In the genomic region with DNA sequence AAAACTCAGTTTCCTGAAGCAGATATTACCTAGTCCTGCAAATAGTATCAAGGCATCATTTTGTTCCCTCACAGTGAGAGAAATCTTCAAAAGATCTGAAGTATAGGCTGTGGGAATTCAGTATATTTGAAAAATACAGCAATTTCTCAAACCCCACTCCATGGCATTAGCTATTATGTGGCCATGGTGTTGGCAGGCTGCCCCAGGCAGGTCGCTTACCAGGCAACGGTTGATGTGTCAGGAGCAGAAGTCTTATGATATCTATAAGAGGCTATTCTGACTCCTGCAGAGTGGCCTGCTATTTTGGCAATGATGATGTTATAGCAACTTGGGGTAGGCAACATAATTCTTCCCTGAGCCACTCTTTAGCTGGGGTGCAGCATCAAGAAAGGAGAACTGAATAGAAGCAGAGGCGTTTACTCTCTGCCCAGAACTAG, we compare ENCODE assay signal across 8 cellular contexts.
A peak's percentile ranks its signal among the peaks of the same experiment; 100 is the strongest.
DNase-seq lines count a peak whose midpoint lies in the region; ATAC-seq and FAIRE-seq lines count a peak whose summit lies in the region.

No MANE protein-coding gene starts in this region.

- no peak overlapping the region for H3K18ac ChIP-seq in mesenchymal stem cell (ENCODE audit: low read depth in 1 of 2, low read length in 2 of 2)

- H3K27me3 Mint-ChIP-seq in activated CD4-positive, alpha-beta T cell treated with anti-CD3 and anti-CD28 coated beads, Interleukin-2, amount 10 ng/mL, durations not matched to agents 7 days and 5 days = no peaks in the 10 kb centered on the region

- H3K36me3 ChIP-seq in mesenchymal stem cell (ENCODE audit: control insufficient read depth in 1 of 2, insufficient read depth in 2 of 2, low read depth in 1 of 2, low read length in 2 of 2) = no peaks in the 10 kb centered on the region

- ATAC-seq in GM19372 (IDR thresholded peaks at IDR 0.05; ENCODE audit: low read depth, unreplicated experiment) = peak; percentile 39
- peak; percentile 50 for ATAC-seq in HG03135 (IDR thresholded peaks at IDR 0.05; ENCODE audit: unreplicated experiment)

- no peak for FAIRE-seq in GM19239 (lab: Jason Lieb, UNC)

- no peak overlapping the region for H3K4me2 ChIP-seq in mesenchymal stem cell (ENCODE audit: low read length, poor library complexity, severe bottlenecking)

- H2BK5ac ChIP-seq in mesenchymal stem cell (ENCODE audit: low read depth, low read length, poor library complexity, severe bottlenecking) = no peak overlapping the region

- H2BK12ac ChIP-seq in mesenchymal stem cell (ENCODE audit: low read length in 2 of 2) = no peak overlapping the region

- no peaks in the 10 kb centered on the region for H3K9me3 Mint-ChIP-seq in activated CD4-positive, alpha-beta T cell treated with anti-CD3 and anti-CD28 coated beads, Interleukin-2, amount 10 ng/mL, durations not matched to agents 7 days and 5 days

- no peak overlapping the region for H2AK5ac ChIP-seq in mesenchymal stem cell (ENCODE audit: low read length, severe bottlenecking)

- no peak overlapping the region for H3K27ac ChIP-seq in mesenchymal stem cell (ENCODE audit: low read length, poor library complexity, severe bottlenecking)

- POLR2A ChIA-PET in activated CD4-positive, alpha-beta T cell treated with anti-CD3 and anti-CD28 coated beads, Interleukin-2, amount 10 ng/mL, durations not matched to agents 7 days and 5 days (lab: Charles Lee) = no interaction called here

- no peak overlapping the region for H3K4me3 Mint-ChIP-seq in activated CD4-positive, alpha-beta T cell treated with anti-CD3 and anti-CD28 coated beads, Interleukin-2, amount 10 ng/mL, durations not matched to agents 7 days and 5 days

- no peaks in the 10 kb centered on the region for H3K36me3 Mint-ChIP-seq in activated CD4-positive, alpha-beta T cell treated with anti-CD3 and anti-CD28 coated beads, Interleukin-2, amount 10 ng/mL, durations not matched to agents 7 days and 5 days (ENCODE audit: low read depth)

- H3K4me1 Mint-ChIP-seq in activated CD4-positive, alpha-beta T cell treated with anti-CD3 and anti-CD28 coated beads, Interleukin-2, amount 10 ng/mL, durations not matched to agents 7 days and 5 days = no peaks in the 10 kb centered on the region

- no peak overlapping the region for H4K8ac ChIP-seq in mesenchymal stem cell (ENCODE audit: low read length)

- WGBS in mesenchymal stem cell = 91% methylated on average over 3 of the region's 3 CpGs

- no peak overlapping the region for H2BK15ac ChIP-seq in mesenchymal stem cell (ENCODE audit: low read depth, poor library complexity, severe bottlenecking)

- no peak overlapping the region for H3K23ac ChIP-seq in mesenchymal stem cell (ENCODE audit: low read length in 2 of 2)

- CTCF ChIA-PET in activated CD4-positive, alpha-beta T cell treated with anti-CD3 and anti-CD28 coated beads, Interleukin-2, amount 10 ng/mL, durations not matched to agents 7 days and 5 days (lab: Charles Lee) = no interaction called here

- H4K91ac ChIP-seq in mesenchymal stem cell (ENCODE audit: low read length) = no peak overlapping the region

- no peak overlapping the region for H3K14ac ChIP-seq in mesenchymal stem cell (ENCODE audit: low read length in 2 of 2)

- H3K27me3 ChIP-seq in mesenchymal stem cell (ENCODE audit: control insufficient read depth in 1 of 2, insufficient read depth in 1 of 2, low read length in 2 of 2) = no peaks in the 10 kb centered on the region

- H3K4ac ChIP-seq in mesenchymal stem cell (ENCODE audit: low read depth in 1 of 2, low read length in 2 of 2) = no peak overlapping the region

- no peaks in the 10 kb centered on the region for H3K9me3 ChIP-seq in mesenchymal stem cell (ENCODE audit: control insufficient read depth, low read length)

- no peak overlapping the region for H2AFZ ChIP-seq in mesenchymal stem cell (ENCODE audit: low read depth, low read length)

- peak; percentile 79 for DNase-seq in amniotic epithelial cell (ENCODE audit: low read depth)
- DNase-seq in mesenchymal stem cell = peak; percentile 52
- DNase-seq in NCI-H2107 treated with DMSO at 0.1 percent for 48 hours (lab: John Stamatoyannopoulos, UW; ENCODE audit: unreplicated experiment) = no peak
- DNase-seq in activated CD4-positive, alpha-beta T cell treated with anti-CD3 and anti-CD28 coated beads, Interleukin-2, amount 10 ng/mL, durations not matched to agents 7 days and 5 days = no peak
- DNase-seq in GM19239 (ENCODE audit: insufficient read length, low spot score) = no peak
- no peak for DNase-seq in COLO829 (ENCODE audit: low spot score)

- peaks cover 2% of the 10 kb centered on the region for H3K4me1 ChIP-seq in mesenchymal stem cell (ENCODE audit: control insufficient read depth, insufficient read depth, low read depth, low read length)

- H3K9ac ChIP-seq in mesenchymal stem cell (ENCODE audit: low read length) = peak overlapping the region; percentile 73

- H3K4me3 ChIP-seq in mesenchymal stem cell (ENCODE audit: insufficient read depth in 1 of 2, low read depth in 1 of 2, low read length in 2 of 2) = no peak overlapping the region

- H3K79me1 ChIP-seq in mesenchymal stem cell (replicated peaks; ENCODE audit: low read length, poor library complexity, severe bottlenecking) = no peaks in the 10 kb centered on the region

- H2BK120ac ChIP-seq in mesenchymal stem cell (ENCODE audit: low read depth, low read length) = no peak overlapping the region

- no peak overlapping the region for H3K27ac Mint-ChIP-seq in activated CD4-positive, alpha-beta T cell treated with anti-CD3 and anti-CD28 coated beads, Interleukin-2, amount 10 ng/mL, durations not matched to agents 7 days and 5 days

Comparison
In these comparisons a context has a peak if more than half of its experiments do, and no peak if none do; other contexts are left out.
1. DNase-seq: peak in amniotic epithelial cell (single experiment) and mesenchymal stem cell (single experiment); none in NCI-H2107 treated with DMSO at 0.1 percent for 48 hours (single experiment), activated CD4-positive, alpha-beta T cell treated with anti-CD3 and anti-CD28 coated beads, Interleukin-2, amount 10 ng/mL, durations not matched to agents 7 days and 5 days (single experiment), GM19239 (single experiment) and COLO829 (single experiment).